6 cellular contexts compared by ENCODE assay signal in genomic region chr2:19247186-19247585, GRCh38.
"Had no signal": no experiment of that assay in that cellular context is flagged by ENCODE, and none has a peak within 500 bp of the region (broad histone marks: within the 10 kb centered on the region; RNA-seq: fewer than 3 reads in every experiment).

No MANE protein-coding gene starts in this region.

- H3K27ac ChIP-seq: HL-60 had no signal

- H3K4me2 ChIP-seq: GM23338 had no signal

- H3K9me3 Mint-ChIP-seq: GM23338, H9 had no signal

- ATAC-seq: GM23338, K562 had no signal

- H3K27ac Mint-ChIP-seq: GM23338 had no signal

- H3K4me3 Mint-ChIP-seq: GM23338, H9 had no signal

- DNase-seq: H9, HCEC 1CT, IMR-90 had no signal

- H3K4me3 ChIP-seq: GM23338, K562 had no signal
